In genomic region chr11:1706634-1707400, GRCh38 we compare ENCODE assay signal across 9 cellular contexts. TPM values are rescaled to one million over a fixed set of nuclear protein-coding genes. Genes with fewer than 3 reads are reported as not detected.
DNase-seq lines count a peak whose midpoint lies in the region; ATAC-seq and TF ChIP-seq lines count a peak whose summit lies in the region.
"Had no signal": no experiment of that assay in that cellular context is flagged by ENCODE, and none has a peak within 500 bp of the region (broad histone marks: within the 10 kb centered on the region; RNA-seq: fewer than 3 reads in every experiment).

No MANE protein-coding gene starts in this region.

- H3K9me3 ChIP-seq in HAP-1: no peaks in the 10 kb centered on the region

- H3K9me3 Mint-ChIP-seq in activated naive CD8-positive, alpha-beta T cell treated with anti-CD3 and anti-CD28 coated beads, Interleukin-2, amount 50 U/mL, for 24 hours: peaks cover 4% of the 10 kb centered on the region
- no peaks in the 10 kb centered on the region for H3K9me3 Mint-ChIP-seq in natural killer cell

- peaks cover 6% of the 10 kb centered on the region for H3K27me3 Mint-ChIP-seq in activated naive CD8-positive, alpha-beta T cell treated with anti-CD3 and anti-CD28 coated beads, Interleukin-2, amount 50 U/mL, for 24 hours
- peaks cover 8 to 10% of the 10 kb centered on the region in 2 donors for H3K27me3 Mint-ChIP-seq in natural killer cell (ENCODE audit: low read depth in 2 of 2)

- H3K27ac Mint-ChIP-seq in activated naive CD8-positive, alpha-beta T cell treated with anti-CD3 and anti-CD28 coated beads, Interleukin-2, amount 50 U/mL, for 24 hours: no peak overlapping the region
- H3K27ac Mint-ChIP-seq in natural killer cell: no peak overlapping the region

- no peaks in the 10 kb centered on the region for H3K36me3 ChIP-seq in HAP-1 (replicated peaks)

- no peak overlapping the region for H3K4me3 ChIP-seq in HAP-1

- H3K27me3 ChIP-seq in HAP-1 (ENCODE audit: low read depth): peaks cover 14% of the 10 kb centered on the region

- peaks cover 3% of the 10 kb centered on the region for H3K36me3 Mint-ChIP-seq in activated naive CD8-positive, alpha-beta T cell treated with anti-CD3 and anti-CD28 coated beads, Interleukin-2, amount 50 U/mL, for 24 hours (ENCODE audit: low read depth)
- no peaks in the 10 kb centered on the region for H3K36me3 Mint-ChIP-seq in natural killer cell

- H3K4me1 ChIP-seq in HAP-1: no peaks in the 10 kb centered on the region

- ATAC-seq in activated naive CD8-positive, alpha-beta T cell treated with anti-CD3 and anti-CD28 coated beads, Interleukin-2, amount 50 U/mL, for 24 hours: peak; percentile 51
- ATAC-seq in natural killer cell (peak in 2 of 3 donors; percentile 39 to 64), GM19455 (IDR thresholded peaks at IDR 0.05; ENCODE audit: unreplicated experiment) (no peak)

- H3K4me1 Mint-ChIP-seq in activated naive CD8-positive, alpha-beta T cell treated with anti-CD3 and anti-CD28 coated beads, Interleukin-2, amount 50 U/mL, for 24 hours: peaks cover 22% of the 10 kb centered on the region
- H3K4me1 Mint-ChIP-seq in natural killer cell: peaks cover 0 to 12% of the 10 kb centered on the region in 2 donors

- in situ Hi-C loops in HAP-1 (cut with MboI; ENCODE audit: low sequenced_read_pairs): no loop called here

- intact Hi-C loops in natural killer cell (cut with micrococcal nuclease): no loop called here

- peak; percentile 7 for DNase-seq in EH (ENCODE audit: low read depth)
- peak; percentile 59 to 64 for DNase-seq in Kasumi-1 (lab: John Stamatoyannopoulos, UW)
- peak; percentile 42 for DNase-seq in activated naive CD8-positive, alpha-beta T cell treated with anti-CD3 and anti-CD28 coated beads, Interleukin-2, amount 50 U/mL, for 24 hours
- DNase-seq in natural killer cell: no peak
- DNase-seq in HAP-1 (ENCODE audit: low spot score in 2 of 2): no peak
- DNase-seq in NCI-H748 (lab: John Stamatoyannopoulos, UW; ENCODE audit: unreplicated experiment): no peak
- no peak for DNase-seq in NCI-H2029 (lab: John Stamatoyannopoulos, UW)

- no peak overlapping the region for H3K4me3 Mint-ChIP-seq in activated naive CD8-positive, alpha-beta T cell treated with anti-CD3 and anti-CD28 coated beads, Interleukin-2, amount 50 U/mL, for 24 hours
- no peak overlapping the region for H3K4me3 Mint-ChIP-seq in natural killer cell

- TF ChIP-seq CTCF in natural killer cell (IDR thresholded peaks at IDR 0.05): peak; percentile 11

RNA-seq across cellular contexts. Expression of gene KRTAP5-6, which starts 9.8 kb away (rescaled TPM):
- not detected for total RNA-seq in natural killer cell
- total RNA-seq: fibroblast of lung had no signal

RNA-seq across cellular contexts. Expression of gene IFITM10, which starts 43.6 kb away (rescaled TPM):
- total RNA-seq in natural killer cell: 1 to 10 TPM; 5.5 to 8.1 (median 6.5) TPM

RNA-seq across cellular contexts. Expression of gene CTSD, which starts 56.9 kb away (rescaled TPM):
- total RNA-seq in natural killer cell: 100 to 1,000 TPM; 388 to 446 (median 415) TPM

Comparison
In these comparisons a context has a peak if more than half of its experiments do, and no peak if none do; other contexts are left out.
1. DNase-seq: peak in EH (single experiment), Kasumi-1 (2 of 2) and activated naive CD8-positive, alpha-beta T cell treated with anti-CD3 and anti-CD28 coated beads, Interleukin-2, amount 50 U/mL, for 24 hours (single experiment); none in natural killer cell (single experiment), HAP-1 (0 of 2), NCI-H748 (single experiment) and NCI-H2029 (single experiment).